ENCODE assay signal across 1 cellular context in the genomic region with DNA sequence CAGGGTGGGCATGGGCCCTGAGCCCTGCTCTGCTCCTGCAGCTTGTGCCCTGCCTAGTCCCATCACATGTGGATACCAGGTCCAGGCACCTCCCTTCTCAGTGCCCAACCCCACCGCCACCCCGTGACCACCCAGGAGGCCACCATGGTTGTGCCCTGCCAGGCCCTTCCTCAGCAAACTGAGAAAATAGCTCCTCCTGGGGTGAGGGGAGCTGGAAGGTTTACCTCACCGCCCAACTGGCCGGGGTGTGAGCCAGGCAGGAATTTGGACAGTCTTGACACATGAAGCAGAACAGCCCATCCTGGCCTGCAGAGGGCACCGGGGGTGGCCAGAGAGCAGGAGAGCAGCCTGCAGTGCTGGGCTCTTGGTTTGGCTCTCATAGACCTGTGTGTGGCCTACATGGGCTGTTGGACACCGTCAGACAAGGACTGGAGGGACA.
TF ChIP-seq lines count a peak whose summit lies in the region.

No MANE protein-coding gene starts in this region.

TF ChIP-seq in HCT116, 20 proteins besides CTCF, POLR2A, EP300 and RAD21:
- no peak for TF ChIP-seq CBX3 (IDR thresholded peaks at IDR 0.05; ENCODE audit: low read depth)
